9 cellular contexts compared by ENCODE assay signal in genomic region chr14:59630281-59630963, GRCh38. TPM values are rescaled to one million over a fixed set of nuclear protein-coding genes. Genes with fewer than 3 reads are reported as not detected.
DNase-seq lines count a peak whose midpoint lies in the region; ATAC-seq and TF ChIP-seq lines count a peak whose summit lies in the region.
"Had no signal": no experiment of that assay in that cellular context is flagged by ENCODE, and none has a peak within 500 bp of the region (broad histone marks: within the 10 kb centered on the region; RNA-seq: fewer than 3 reads in every experiment).

No MANE protein-coding gene starts in this region.

- CTCF ChIA-PET in PC-3 (lab: Charles Lee) = no interaction called here
- CTCF ChIA-PET in activated naive CD4-positive, alpha-beta T cell treated with anti-CD3 and anti-CD28 coated beads for 36 hours (lab: Charles Lee) = interaction anchor here (0.6 kb wide), 1 partner anchor 334 kb away, joined by 3 read pairs; no protein-coding TSS in a partner anchor

- no peak overlapping the region for H2AFZ ChIP-seq in PC-3 (ENCODE audit: low read length)

- H3K4me3 Mint-ChIP-seq in activated naive CD4-positive, alpha-beta T cell treated with anti-CD3 and anti-CD28 coated beads for 36 hours = no peak overlapping the region

- H3K9ac ChIP-seq in PC-3 (ENCODE audit: low read length) = no peak overlapping the region

- no peaks in the 10 kb centered on the region for H3K79me2 ChIP-seq in PC-3 (ENCODE audit: low read length)

- H3K4me2 ChIP-seq in PC-3 (ENCODE audit: low read length) = 0 out of 2 replicates have a peak overlapping the region, but pooled peaks have one; percentile 1

- H3F3A ChIP-seq in PC-3 (ENCODE audit: low read length, unreplicated experiment) = no peaks in the 10 kb centered on the region

- intact Hi-C loops in PC-3 (cut with micrococcal nuclease) = no loop called here
- intact Hi-C loops in activated naive CD4-positive, alpha-beta T cell treated with anti-CD3 and anti-CD28 coated beads for 36 hours (cut with micrococcal nuclease) = loop anchor here (5.0 kb wide), 2 partner anchors 57 to 537 kb away; partner anchors contain the start of gene DHRS7

- TF ChIP-seq CTCF in PC-3 (conservative IDR thresholded peaks at IDR 0.05; ENCODE audit: low read depth, low read length) (no peak), fibroblast of villous mesenchyme (IDR thresholded peaks at IDR 0.05; ENCODE audit: insufficient read depth, low read depth, low read length) (no peak)

- H3K9me3 Mint-ChIP-seq in activated naive CD4-positive, alpha-beta T cell treated with anti-CD3 and anti-CD28 coated beads for 36 hours = no peaks in the 10 kb centered on the region

- peak; percentile 47 for ATAC-seq in HG03432 (IDR thresholded peaks at IDR 0.05; ENCODE audit: unreplicated experiment)
- ATAC-seq in PC-3 = peak; percentile 26
- no peak for ATAC-seq in GM18907 (IDR thresholded peaks at IDR 0.05; ENCODE audit: unreplicated experiment)

- no peaks in the 10 kb centered on the region for H3K36me3 Mint-ChIP-seq in activated naive CD4-positive, alpha-beta T cell treated with anti-CD3 and anti-CD28 coated beads for 36 hours (ENCODE audit: low read depth)

- no peaks in the 10 kb centered on the region for H4K20me1 ChIP-seq in PC-3 (ENCODE audit: low read length)

- no TSS peak for BruUV-seq in PC-3 (replicated peaks; lab: Mats Ljungman, UMichigan)

- no peak overlapping the region for H3K27ac Mint-ChIP-seq in activated naive CD4-positive, alpha-beta T cell treated with anti-CD3 and anti-CD28 coated beads for 36 hours

- H3K4me3 ChIP-seq in PC-3 (ENCODE audit: low read length) = no peak overlapping the region
- H3K4me3 ChIP-seq in fibroblast of villous mesenchyme (ENCODE audit: low read depth, low read length) = no peak overlapping the region

- peaks cover 48% of the 10 kb centered on the region for H3K27me3 Mint-ChIP-seq in activated naive CD4-positive, alpha-beta T cell treated with anti-CD3 and anti-CD28 coated beads for 36 hours (ENCODE audit: low read depth)

- no peaks in the 10 kb centered on the region for H3K4me1 ChIP-seq in PC-3 (ENCODE audit: insufficient read depth, low read length)

- H3K27me3 ChIP-seq in PC-3 (ENCODE audit: low read length) = peaks cover 94% of the 10 kb centered on the region

- no peaks in the 10 kb centered on the region for H3K9me2 ChIP-seq in PC-3 (replicated peaks; ENCODE audit: low read length)

- peaks cover 2% of the 10 kb centered on the region for H3K4me1 Mint-ChIP-seq in activated naive CD4-positive, alpha-beta T cell treated with anti-CD3 and anti-CD28 coated beads for 36 hours (ENCODE audit: low read depth)

- H3K27ac ChIP-seq in PC-3 (ENCODE audit: low read length) = no peak overlapping the region

- no peaks in the 10 kb centered on the region for H3K9me3 ChIP-seq in PC-3 (ENCODE audit: low read length)

- no peak for DNase-seq in PC-3
- peak; percentile 2 for DNase-seq in fibroblast of villous mesenchyme (ENCODE audit: low read depth)
- peak; percentile 39 for DNase-seq in putamen (ENCODE audit: low spot score)
- no peak for DNase-seq in activated naive CD4-positive, alpha-beta T cell treated with anti-CD3 and anti-CD28 coated beads for 36 hours
- no peak for DNase-seq in NCI-H1417 treated with DMSO at 0.1 percent for 48 hours (lab: John Stamatoyannopoulos, UW)
- DNase-seq in cortex of kidney (lab: John Stamatoyannopoulos, UW) = no peak

- POLR2A ChIA-PET in PC-3 (lab: Charles Lee; ENCODE audit: unreplicated experiment) = no interaction called here

- no peaks in the 10 kb centered on the region for H3K36me3 ChIP-seq in PC-3 (ENCODE audit: low read depth, low read length)

RNA-seq across cellular contexts. Expression of gene CCDC175, which starts 53.8 kb away (rescaled TPM):
- total RNA-seq in PC-3 (2014; rRNA removed) (not detected in 2 replicates), fibroblast of villous mesenchyme (not detected in 2 replicates)
- total RNA-seq in activated naive CD4-positive, alpha-beta T cell treated with anti-CD3 and anti-CD28 coated beads for 36 hours = not detected
- total RNA-seq: glomerular endothelial cell had no signal

Comparison
In these comparisons a context has a peak if more than half of its experiments do, and no peak if none do; other contexts are left out.
1. DNase-seq: peak in fibroblast of villous mesenchyme (single experiment) and putamen (single experiment); none in PC-3 (single experiment), activated naive CD4-positive, alpha-beta T cell treated with anti-CD3 and anti-CD28 coated beads for 36 hours (single experiment), NCI-H1417 treated with DMSO at 0.1 percent for 48 hours (single experiment) and cortex of kidney (single experiment).